ENCODE assay signal across 10 cellular contexts in the genomic region with DNA sequence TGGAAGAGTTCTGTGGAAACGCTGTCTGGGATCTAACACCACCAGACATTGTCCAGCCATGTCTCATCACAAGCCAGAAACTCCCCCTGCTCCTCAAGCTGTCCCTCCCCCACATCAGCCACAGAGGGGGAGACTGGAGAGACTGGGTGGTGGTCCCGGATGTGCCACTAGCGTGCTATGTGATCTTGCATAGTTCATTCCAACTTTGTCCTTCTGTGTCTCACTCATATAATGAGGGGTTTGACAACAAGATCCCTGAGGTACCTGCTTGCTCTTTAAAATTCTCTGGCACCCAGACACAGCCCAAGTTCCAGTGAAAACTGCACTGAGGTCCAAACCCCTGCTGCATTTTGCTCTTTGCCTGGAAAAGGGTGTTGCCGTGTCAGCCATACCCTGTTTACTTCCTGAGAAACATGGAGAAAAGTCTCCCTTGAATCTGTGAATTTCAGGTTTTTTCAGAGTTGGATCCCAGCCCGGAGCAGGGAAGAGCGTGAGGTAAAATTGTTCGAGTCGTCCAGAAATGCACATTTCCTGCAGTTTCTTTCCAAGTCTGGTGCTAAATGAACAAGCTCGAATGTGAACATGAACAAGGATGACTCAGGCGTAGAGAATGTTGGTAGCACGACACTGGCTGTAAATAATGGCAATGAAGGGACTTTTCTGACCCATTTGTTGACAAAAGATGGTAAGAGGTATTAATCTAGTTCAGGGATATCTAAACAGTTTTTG.
A peak's percentile ranks its signal among the peaks of the same experiment; 100 is the strongest.
DNase-seq lines count a peak whose midpoint lies in the region; ATAC-seq and TF ChIP-seq lines count a peak whose summit lies in the region.
"Had no signal": no experiment of that assay in that cellular context is flagged by ENCODE, and none has a peak within 500 bp of the region (broad histone marks: within the 10 kb centered on the region; RNA-seq: fewer than 3 reads in every experiment).

No MANE protein-coding gene starts in this region.

- intact Hi-C loops in activated CD8-positive, alpha-beta T cell treated with anti-CD3 and anti-CD28 coated beads for 36 hours (cut with micrococcal nuclease), result no loop called here

- no peak overlapping the region for H3K9ac ChIP-seq in subcutaneous abdominal adipose tissue (ENCODE audit: low read length in 5 of 5)

- ATAC-seq in activated CD8-positive, alpha-beta T cell treated with anti-CD3 and anti-CD28 coated beads for 36 hours, result no peak
- no peak for ATAC-seq in HG03469 (IDR thresholded peaks at IDR 0.05; ENCODE audit: unreplicated experiment)
- no peak for ATAC-seq in HG03457 (IDR thresholded peaks at IDR 0.05; ENCODE audit: unreplicated experiment)

- H3K4me1 ChIP-seq in subcutaneous abdominal adipose tissue (ENCODE audit: control insufficient read depth in 5 of 5, insufficient read depth in 5 of 5, low read length in 5 of 5), result peaks cover 3 to 41% (median 32%) of the 10 kb centered on the region in 5 donors

- H3K36me3 ChIP-seq in brain microvascular endothelial cell (replicated peaks) (no peaks in the 10 kb centered on the region), kidney epithelial cell (ENCODE audit: control insufficient read depth, insufficient read depth, low read length) (no peaks in the 10 kb centered on the region), subcutaneous abdominal adipose tissue (ENCODE audit: control insufficient read depth in 5 of 5, insufficient read depth in 5 of 5, low read length in 5 of 5) (no peaks in the 10 kb centered on the region)

- DNase-seq in HFF-Myc (ENCODE audit: extremely low read depth, low read depth) (peak; percentile 61), brain microvascular endothelial cell (peak; percentile 86), kidney epithelial cell (ENCODE audit: low read depth) (peak; percentile 83), CD1c-positive myeloid dendritic cell (ENCODE audit: extremely low spot score) (no peak)
- no peak for DNase-seq in activated CD8-positive, alpha-beta T cell treated with anti-CD3 and anti-CD28 coated beads for 36 hours
- DNase-seq: NCI-H2029 treated with DMSO at 0.1 percent for 48 hours, posterior cingulate gyrus had no signal

- peaks cover 17% of the 10 kb centered on the region for H3K27me3 Mint-ChIP-seq in activated CD8-positive, alpha-beta T cell treated with anti-CD3 and anti-CD28 coated beads for 36 hours

- H3K4me3 ChIP-seq in HFF-Myc (replicated peaks; ENCODE audit: low read depth, low read length), result no peak overlapping the region
- H3K4me3 ChIP-seq in brain microvascular endothelial cell (ENCODE audit: low read depth, low read length), result no peak overlapping the region
- no peak overlapping the region for H3K4me3 ChIP-seq in kidney epithelial cell (ENCODE audit: low read depth, low read length)
- H3K4me3 ChIP-seq in subcutaneous abdominal adipose tissue (ENCODE audit: low read depth in 1 of 5, low read length in 5 of 5), result peak overlapping the region in 3 of 5 donors; percentile 8 to 55 (median 30)

- in situ Hi-C loops in brain microvascular endothelial cell (cut with HindIII; ENCODE audit: low pct_ligation_motif_present, low sequenced_read_pairs), result no loop called here

- H3K27ac Mint-ChIP-seq in activated CD8-positive, alpha-beta T cell treated with anti-CD3 and anti-CD28 coated beads for 36 hours, result no peak overlapping the region

- no peaks in the 10 kb centered on the region for H3K36me3 Mint-ChIP-seq in activated CD8-positive, alpha-beta T cell treated with anti-CD3 and anti-CD28 coated beads for 36 hours (ENCODE audit: low read depth)

- TF ChIP-seq CTCF in HFF-Myc (IDR thresholded peaks at IDR 0.05; ENCODE audit: low read depth, low read length, missing control alignments) (no peak), brain microvascular endothelial cell (IDR thresholded peaks at IDR 0.05; ENCODE audit: low read depth, low read length, missing control alignments) (no peak), kidney epithelial cell (IDR thresholded peaks at IDR 0.05; ENCODE audit: insufficient read depth, low read length, poor library complexity, severe bottlenecking) (no peak)
- no peak for TF ChIP-seq CTCF in activated CD8-positive, alpha-beta T cell treated with anti-CD3 and anti-CD28 coated beads for 36 hours (IDR thresholded peaks at IDR 0.05)

- no peak overlapping the region for H3K4me3 Mint-ChIP-seq in activated CD8-positive, alpha-beta T cell treated with anti-CD3 and anti-CD28 coated beads for 36 hours

- no peaks in the 10 kb centered on the region for H3K9me3 ChIP-seq in subcutaneous abdominal adipose tissue (ENCODE audit: control insufficient read depth in 5 of 5, low read length in 5 of 5)

- peak overlapping the region; percentile 69 for H3K27ac ChIP-seq in brain microvascular endothelial cell
- H3K27ac ChIP-seq in subcutaneous abdominal adipose tissue (ENCODE audit: low read depth, low read length), result no peak overlapping the region

- H3K9me3 Mint-ChIP-seq in activated CD8-positive, alpha-beta T cell treated with anti-CD3 and anti-CD28 coated beads for 36 hours, result no peaks in the 10 kb centered on the region

- H3K4me1 Mint-ChIP-seq in activated CD8-positive, alpha-beta T cell treated with anti-CD3 and anti-CD28 coated beads for 36 hours (ENCODE audit: low read depth), result peaks cover 6% of the 10 kb centered on the region

- H3K27me3 ChIP-seq in brain microvascular endothelial cell (replicated peaks), result no peaks in the 10 kb centered on the region
- no peaks in the 10 kb centered on the region for H3K27me3 ChIP-seq in kidney epithelial cell (ENCODE audit: control insufficient read depth, insufficient read depth, low read length)
- H3K27me3 ChIP-seq in subcutaneous abdominal adipose tissue (ENCODE audit: control insufficient read depth in 5 of 5, insufficient read depth in 4 of 5, low read length in 5 of 5), result peaks cover 0 to 9% (median 4%) of the 10 kb centered on the region in 5 donors

- CTCF ChIA-PET in activated CD8-positive, alpha-beta T cell treated with anti-CD3 and anti-CD28 coated beads for 36 hours (lab: Charles Lee), result no interaction called here

- POLR2A ChIA-PET in activated CD8-positive, alpha-beta T cell treated with anti-CD3 and anti-CD28 coated beads for 36 hours (lab: Charles Lee), result no interaction called here

Comparison
In these comparisons a context has a peak if more than half of its experiments do, and no peak if none do; other contexts are left out.
1. DNase-seq: peak in HFF-Myc (single experiment), brain microvascular endothelial cell (single experiment) and kidney epithelial cell (single experiment); none in CD1c-positive myeloid dendritic cell (single experiment) and activated CD8-positive, alpha-beta T cell treated with anti-CD3 and anti-CD28 coated beads for 36 hours (single experiment).
2. H3K4me3 ChIP-seq: peak in subcutaneous abdominal adipose tissue (3 of 5); none in HFF-Myc (single experiment), brain microvascular endothelial cell (single experiment) and kidney epithelial cell (single experiment).